Comparison of ENCODE assay signal across 8 cellular contexts in genomic region chr6:148343383-148343782, GRCh38. TPM values are rescaled to one million over a fixed set of nuclear protein-coding genes. Genes with fewer than 3 reads are reported as not detected.
DNase-seq lines count a peak whose midpoint lies in the region; ATAC-seq and TF ChIP-seq lines count a peak whose summit lies in the region.

No MANE protein-coding gene starts in this region.

- TF ChIP-seq CTCF in brain (conservative IDR thresholded peaks at IDR 0.05), result no peak
- TF ChIP-seq CTCF in right lobe of liver (IDR thresholded peaks at IDR 0.05), result peak in 2 of 4 donors; percentile 6 to 11
- TF ChIP-seq CTCF in thoracic aorta (IDR thresholded peaks at IDR 0.05), result no peak

- peaks cover 11% of the 10 kb centered on the region for H3K4me1 Mint-ChIP-seq in T-helper 2 cell treated with Interferon-gamma antibody and Interleukin-4, amounts not matched to agents 5 μg/mL and 100 μg/mL, for 36 hours (ENCODE audit: low read depth)
- H3K4me1 Mint-ChIP-seq in brain, result peaks cover 54% of the 10 kb centered on the region

- no peaks in the 10 kb centered on the region for H3K36me3 ChIP-seq in right lobe of liver
- H3K36me3 ChIP-seq in thoracic aorta, result no peaks in the 10 kb centered on the region

- peak overlapping the region; percentile 88 to 92 (median 91) for H3K27ac ChIP-seq in right lobe of liver
- peak overlapping the region; percentile 68 to 87 for H3K27ac ChIP-seq in thoracic aorta

- WGBS in right lobe of liver (ENCODE audit: insufficient coverage, low coverage, low lambda C conversion rate, missing lambda C conversion rate), result 7% methylated on average over 3 of the region's 3 CpGs

- ATAC-seq in right lobe of liver (peak; percentile 9 to 32 (median 18)), thoracic aorta (ENCODE audit: insufficient number of reproducible peaks, low FRiP score, low read depth) (no peak), HG03469 (IDR thresholded peaks at IDR 0.05; ENCODE audit: unreplicated experiment) (no peak), HG03095 (IDR thresholded peaks at IDR 0.05; ENCODE audit: unreplicated experiment) (no peak)

- H3K9me3 ChIP-seq in right lobe of liver (no peaks in the 10 kb centered on the region), thoracic aorta (no peaks in the 10 kb centered on the region)

- no peaks in the 10 kb centered on the region for H3K36me3 Mint-ChIP-seq in T-helper 2 cell treated with Interferon-gamma antibody and Interleukin-4, amounts not matched to agents 5 μg/mL and 100 μg/mL, for 36 hours (ENCODE audit: low read depth)
- H3K36me3 Mint-ChIP-seq in brain, result peaks cover 3% of the 10 kb centered on the region

- H3K4me1 ChIP-seq in right lobe of liver (peaks cover 0 to 10% (median 0%) of the 10 kb centered on the region in 4 donors), thoracic aorta (ENCODE audit: control insufficient read depth in 1 of 2, low read depth in 2 of 2) (peaks cover 29 to 48% of the 10 kb centered on the region in 2 donors)

- TF ChIP-seq POLR2A in right lobe of liver (IDR thresholded peaks at IDR 0.05), result no peak

- DNase-seq in T-helper 2 cell treated with Interferon-gamma antibody and Interleukin-4, amounts not matched to agents 5 μg/mL and 100 μg/mL, for 36 hours (ENCODE audit: low spot score), result no peak
- no peak for DNase-seq in T-helper 2 cell
- DNase-seq in right lobe of liver, result no peak
- no peak for DNase-seq in thoracic aorta (ENCODE audit: low spot score)
- DNase-seq in NCI-H1105 (lab: John Stamatoyannopoulos, UW), result no peak

- intact Hi-C loops in right lobe of liver (cut with DNase I), result no loop called here

- H3K4me3 ChIP-seq in right lobe of liver (peak overlapping the region; percentile 62 to 80 (median 63)), thoracic aorta (peak overlapping the region; percentile 76)

- H3K27ac Mint-ChIP-seq in T-helper 2 cell treated with Interferon-gamma antibody and Interleukin-4, amounts not matched to agents 5 μg/mL and 100 μg/mL, for 36 hours, result no peak overlapping the region
- peak overlapping the region in 4 of 5 experiments; percentile 28 to 90 (median 70) for H3K27ac Mint-ChIP-seq in brain

- no peaks in the 10 kb centered on the region for H3K9me3 Mint-ChIP-seq in T-helper 2 cell treated with Interferon-gamma antibody and Interleukin-4, amounts not matched to agents 5 μg/mL and 100 μg/mL, for 36 hours
- peaks cover 0 to 2% (median 0%) of the 10 kb centered on the region in 5 experiments for H3K9me3 Mint-ChIP-seq in brain

- H3K27me3 Mint-ChIP-seq in T-helper 2 cell treated with Interferon-gamma antibody and Interleukin-4, amounts not matched to agents 5 μg/mL and 100 μg/mL, for 36 hours (ENCODE audit: low read depth), result peaks cover 63% of the 10 kb centered on the region
- peaks cover 27% of the 10 kb centered on the region for H3K27me3 Mint-ChIP-seq in brain

- peak overlapping the region; percentile 16 for H3K4me3 Mint-ChIP-seq in T-helper 2 cell treated with Interferon-gamma antibody and Interleukin-4, amounts not matched to agents 5 μg/mL and 100 μg/mL, for 36 hours
- peak overlapping the region; percentile 76 to 89 (median 83) for H3K4me3 Mint-ChIP-seq in brain

- H3K27me3 ChIP-seq in right lobe of liver, result no peaks in the 10 kb centered on the region
- no peaks in the 10 kb centered on the region for H3K27me3 ChIP-seq in thoracic aorta (replicated peaks; ENCODE audit: insufficient read depth)

RNA-seq across cellular contexts. Expression of gene SASH1, which starts 0.7 kb away (rescaled TPM):
- 11.3 TPM for polyA plus RNA-seq in brain (ENCODE audit: insufficient read depth, low read depth, low replicate concordance)
- total RNA-seq in right lobe of liver (10 to 100 TPM; 12.0 to 19.0 (median 15.8) TPM), thoracic aorta (10 to 100 TPM; 77.0 to 82.3 TPM)

Comparison
In these comparisons a context has a peak if more than half of its experiments do, and no peak if none do; other contexts are left out.
1. ATAC-seq: peak in right lobe of liver (4 of 4); none in thoracic aorta (single experiment), HG03469 (single experiment) and HG03095 (single experiment).